In genomic region chr11:14384338-14384737, GRCh38 we compare ENCODE assay signal across 28 cellular contexts. TPM values are rescaled to one million over a fixed set of nuclear protein-coding genes. Genes with fewer than 3 reads are reported as not detected.
DNase-seq lines count a peak whose midpoint lies in the region; ATAC-seq and TF ChIP-seq lines count a peak whose summit lies in the region.
"Had no signal": no experiment of that assay in that cellular context is flagged by ENCODE, and none has a peak within 500 bp of the region (broad histone marks: within the 10 kb centered on the region; RNA-seq: fewer than 3 reads in every experiment).

No MANE protein-coding gene starts in this region.

- H3K9ac ChIP-seq in liver (ENCODE audit: low read depth in 1 of 2, low read length in 2 of 2), result no peak overlapping the region
- H3K9ac ChIP-seq: BLaER1, neural progenitor cell had no signal

- H3K4me1 ChIP-seq in liver (ENCODE audit: control insufficient read depth in 4 of 4, insufficient read depth in 4 of 4, low read length in 3 of 4) (peaks cover 0 to 12% (median 5%) of the 10 kb centered on the region in 4 donors), right lobe of liver (peaks cover 0 to 26% (median 0%) of the 10 kb centered on the region in 4 donors), thoracic aorta (ENCODE audit: control insufficient read depth in 1 of 2, low read depth in 2 of 2) (peaks cover 9 to 32% of the 10 kb centered on the region in 2 donors)

- H3K9me3 ChIP-seq in liver (ENCODE audit: control insufficient read depth in 4 of 4, low read length in 3 of 4) (no peaks in the 10 kb centered on the region), right lobe of liver (no peaks in the 10 kb centered on the region), thoracic aorta (no peaks in the 10 kb centered on the region)
- H3K9me3 ChIP-seq: BLaER1, HAP-1 had no signal

- no peak overlapping the region for H3K4me3 ChIP-seq in liver (ENCODE audit: low read depth in 1 of 3, low read length in 3 of 3)
- H3K4me3 ChIP-seq in right lobe of liver, result no peak overlapping the region
- no peak overlapping the region for H3K4me3 ChIP-seq in cardiac fibroblast (replicated peaks in 1 of 2; ENCODE audit: low read depth in 2 of 2, low read length in 2 of 2)
- no peak overlapping the region for H3K4me3 ChIP-seq in foreskin fibroblast (ENCODE audit: low read depth in 1 of 2, low read length in 2 of 2)
- H3K4me3 ChIP-seq in thoracic aorta, result no peak overlapping the region
- H3K4me3 ChIP-seq: BLaER1, HAP-1, lung, neural progenitor cell had no signal

- intact Hi-C loops in right lobe of liver (cut with DNase I), result no loop called here

- H3K27me3 ChIP-seq in liver (ENCODE audit: control insufficient read depth in 4 of 4, insufficient read depth in 4 of 4, low read length in 3 of 4) (no peaks in the 10 kb centered on the region), right lobe of liver (no peaks in the 10 kb centered on the region), thoracic aorta (replicated peaks; ENCODE audit: insufficient read depth) (no peaks in the 10 kb centered on the region)

- DNase-seq in right lobe of liver, result no peak
- DNase-seq in cardiac fibroblast (ENCODE audit: low read depth in 2 of 2), result peak; percentile 68 to 88
- peak; percentile 69 to 86 for DNase-seq in foreskin fibroblast
- no peak for DNase-seq in thoracic aorta (ENCODE audit: low spot score)
- no peak for DNase-seq in inferior parietal cortex (ENCODE audit: extremely low spot score)
- no peak for DNase-seq in DMS153 treated with DMSO at 0.1 percent for 48 hours (lab: John Stamatoyannopoulos, UW; ENCODE audit: unreplicated experiment)
- DNase-seq: activated CD4-positive, alpha-beta T cell treated with anti-CD3 and anti-CD28 coated beads for 48 hours; activated naive CD4-positive, alpha-beta T cell treated with anti-CD3 and anti-CD28 coated beads, Interleukin-2, amount 50 U/mL, for 16 hours; aorta; central memory CD4-positive, alpha-beta T cell; COR-L47; DMS79; NCI-H1105; NCI-H1930; NCI-H2227 treated with DMSO at 0.1 percent for 48 hours; NCI-H774; stimulated activated CD4-positive, alpha-beta T cell treated with anti-CD3 and anti-CD28 coated beads, Interleukin-1b, Interleukin-23, amount 100 ng/mL, for 48 hours; substantia nigra; T-helper 2 cell had no signal

- 85% methylated on average over 1 of the region's 1 CpG for WGBS in liver
- WGBS in right lobe of liver (ENCODE audit: insufficient coverage, low coverage, low lambda C conversion rate, missing lambda C conversion rate), result no CpG with 5 or more reads among the region's 1 CpG

- ATAC-seq in right lobe of liver (no peak), thoracic aorta (ENCODE audit: insufficient number of reproducible peaks, low FRiP score, low read depth) (peak; percentile 16), HG03378 (IDR thresholded peaks at IDR 0.05; ENCODE audit: unreplicated experiment) (no peak)
- ATAC-seq: SK-N-SH treated with all-trans-retinoic acid at 6 μM for 48 hours had no signal

- no peak for TF ChIP-seq POLR2A in right lobe of liver (IDR thresholded peaks at IDR 0.05)

- no peak for TF ChIP-seq RAD21 in liver (IDR thresholded peaks at IDR 0.05)

- no peaks in the 10 kb centered on the region for H3K36me3 ChIP-seq in liver (ENCODE audit: control insufficient read depth in 4 of 4, insufficient read depth in 3 of 4, low read depth in 1 of 4, low read length in 3 of 4)
- H3K36me3 ChIP-seq in right lobe of liver, result no peaks in the 10 kb centered on the region
- H3K36me3 ChIP-seq in thoracic aorta, result no peaks in the 10 kb centered on the region
- H3K36me3 ChIP-seq: BLaER1, HAP-1, neural progenitor cell had no signal

- H3K27ac ChIP-seq in liver (ENCODE audit: low read depth in 1 of 2, low read length in 2 of 2), result no peak overlapping the region
- H3K27ac ChIP-seq in right lobe of liver, result no peak overlapping the region
- H3K27ac ChIP-seq in thoracic aorta, result no peak overlapping the region
- H3K27ac ChIP-seq: 22Rv1, BLaER1, epithelial cell of prostate, neural progenitor cell had no signal

- no peak for TF ChIP-seq CTCF in liver (IDR thresholded peaks at IDR 0.05; ENCODE audit: low read depth, low read length, missing input control)
- no peak for TF ChIP-seq CTCF in right lobe of liver (IDR thresholded peaks at IDR 0.05)
- TF ChIP-seq CTCF in cardiac fibroblast (IDR thresholded peaks at IDR 0.05; ENCODE audit: low read depth, low read length), result no peak
- TF ChIP-seq CTCF in foreskin fibroblast (IDR thresholded peaks at IDR 0.05; ENCODE audit: low read depth, low read length), result no peak
- no peak for TF ChIP-seq CTCF in thoracic aorta (IDR thresholded peaks at IDR 0.05)

TF ChIP-seq in liver, 16 proteins besides CTCF, POLR2A, EP300 and RAD21:
- TF ChIP-seq ATF3 (IDR thresholded peaks at IDR 0.05), result no peak
- TF ChIP-seq RXRA (IDR thresholded peaks at IDR 0.05), result peak; percentile 12 to 17

RNA-seq across cellular contexts. Expression of gene RRAS2, which starts 25.4 kb away (rescaled TPM):
- total RNA-seq in liver (10 to 100 TPM; 19.1 to 23.8 TPM), right lobe of liver (10 to 100 TPM; 21.0 to 44.8 (median 31.1) TPM), thoracic aorta (10 to 100 TPM; 39.4 to 47.8 TPM)
- polyA plus RNA-seq in liver, result 10 to 100 TPM; 11.2 to 15.8 TPM

Comparison
In these comparisons a context has a peak if more than half of its experiments do, and no peak if none do; other contexts are left out.
1. DNase-seq: peak in cardiac fibroblast (2 of 2) and foreskin fibroblast (2 of 2); none in right lobe of liver (0 of 3), thoracic aorta (single experiment), inferior parietal cortex (single experiment) and DMS153 treated with DMSO at 0.1 percent for 48 hours (single experiment).